In genomic region chrX:13022926-13023325, GRCh38 we compare ENCODE assay signal across 9 cellular contexts. TPM values are rescaled to one million over a fixed set of nuclear protein-coding genes. Genes with fewer than 3 reads are reported as not detected.
DNase-seq lines count a peak whose midpoint lies in the region; ATAC-seq and FAIRE-seq lines count a peak whose summit lies in the region.
"Had no signal": no experiment of that assay in that cellular context is flagged by ENCODE, and none has a peak within 500 bp of the region (broad histone marks: within the 10 kb centered on the region; RNA-seq: fewer than 3 reads in every experiment).

No MANE protein-coding gene starts in this region.

- DNase-seq in GM18507 (ENCODE audit: extremely low spot score, insufficient read length, low read depth) (no peak), left kidney (ENCODE audit: low read depth, low spot score) (peak; percentile 36), H7 (no peak), cerebellar cortex (ENCODE audit: low spot score) (no peak)
- DNase-seq in stimulated activated CD4-positive, alpha-beta T cell treated with anti-CD3 and anti-CD28 coated beads, Interleukin-1b, Interleukin-23, amount 100 ng/mL, for 48 hours = no peak

- no peaks in the 10 kb centered on the region for H3K27me3 ChIP-seq in H7 (ENCODE audit: control insufficient read depth, insufficient read depth, low read length)

- peak; percentile 86 for FAIRE-seq in GM18507 (lab: Jason Lieb, UNC)

- ATAC-seq in GM21529 (IDR thresholded peaks at IDR 0.05; ENCODE audit: unreplicated experiment) (peak; percentile 86), HG03460 (IDR thresholded peaks at IDR 0.05; ENCODE audit: unreplicated experiment) (peak; percentile 89)
- ATAC-seq in activated CD4-positive, CD25-positive, alpha-beta regulatory T cell treated with anti-CD3 and anti-CD28 coated beads, Interleukin-2, amount 50 U/mL, for 24 hours = no peak

- H3K4me3 ChIP-seq in H7 (ENCODE audit: insufficient read depth, low read depth, low read length) = no peak overlapping the region

- H3K36me3 ChIP-seq in H7 (replicated peaks; ENCODE audit: control insufficient read depth, insufficient read depth, low read length) = no peaks in the 10 kb centered on the region

RNA-seq across cellular contexts. Expression of gene FAM9C, which starts 21.5 kb away (rescaled TPM):
- total RNA-seq in H7 (2014; rRNA removed; shearing (Covaris generic)) = 0.07 and 0.18 TPM in 2 replicates
- total RNA-seq: pulmonary artery endothelial cell had no signal

RNA-seq across cellular contexts. Expression of gene TMSB4X, which starts 48.0 kb away (rescaled TPM):
- 11,693 and 13,183 TPM in 2 replicates for total RNA-seq in H7 (2014; rRNA removed; shearing (Covaris generic))

Comparison
In these comparisons a context has a peak if more than half of its experiments do, and no peak if none do; other contexts are left out.
1. ATAC-seq: peak in GM21529 (single experiment) and HG03460 (single experiment); none in activated CD4-positive, CD25-positive, alpha-beta regulatory T cell treated with anti-CD3 and anti-CD28 coated beads, Interleukin-2, amount 50 U/mL, for 24 hours (0 of 2).